1 cellular context compared by ENCODE assay signal in genomic region chr18:74976331-74976909, GRCh38.
TF ChIP-seq lines count a peak whose summit lies in the region.

No MANE protein-coding gene starts in this region.

TF ChIP-seq in HepG2, 621 proteins besides CTCF, POLR2A, EP300 and RAD21 (continued from another document):
- TF ChIP-seq ZNF3 (CRISPR knock-in tag; IDR thresholded peaks at IDR 0.05): no peak
- TF ChIP-seq, protein P1, sequence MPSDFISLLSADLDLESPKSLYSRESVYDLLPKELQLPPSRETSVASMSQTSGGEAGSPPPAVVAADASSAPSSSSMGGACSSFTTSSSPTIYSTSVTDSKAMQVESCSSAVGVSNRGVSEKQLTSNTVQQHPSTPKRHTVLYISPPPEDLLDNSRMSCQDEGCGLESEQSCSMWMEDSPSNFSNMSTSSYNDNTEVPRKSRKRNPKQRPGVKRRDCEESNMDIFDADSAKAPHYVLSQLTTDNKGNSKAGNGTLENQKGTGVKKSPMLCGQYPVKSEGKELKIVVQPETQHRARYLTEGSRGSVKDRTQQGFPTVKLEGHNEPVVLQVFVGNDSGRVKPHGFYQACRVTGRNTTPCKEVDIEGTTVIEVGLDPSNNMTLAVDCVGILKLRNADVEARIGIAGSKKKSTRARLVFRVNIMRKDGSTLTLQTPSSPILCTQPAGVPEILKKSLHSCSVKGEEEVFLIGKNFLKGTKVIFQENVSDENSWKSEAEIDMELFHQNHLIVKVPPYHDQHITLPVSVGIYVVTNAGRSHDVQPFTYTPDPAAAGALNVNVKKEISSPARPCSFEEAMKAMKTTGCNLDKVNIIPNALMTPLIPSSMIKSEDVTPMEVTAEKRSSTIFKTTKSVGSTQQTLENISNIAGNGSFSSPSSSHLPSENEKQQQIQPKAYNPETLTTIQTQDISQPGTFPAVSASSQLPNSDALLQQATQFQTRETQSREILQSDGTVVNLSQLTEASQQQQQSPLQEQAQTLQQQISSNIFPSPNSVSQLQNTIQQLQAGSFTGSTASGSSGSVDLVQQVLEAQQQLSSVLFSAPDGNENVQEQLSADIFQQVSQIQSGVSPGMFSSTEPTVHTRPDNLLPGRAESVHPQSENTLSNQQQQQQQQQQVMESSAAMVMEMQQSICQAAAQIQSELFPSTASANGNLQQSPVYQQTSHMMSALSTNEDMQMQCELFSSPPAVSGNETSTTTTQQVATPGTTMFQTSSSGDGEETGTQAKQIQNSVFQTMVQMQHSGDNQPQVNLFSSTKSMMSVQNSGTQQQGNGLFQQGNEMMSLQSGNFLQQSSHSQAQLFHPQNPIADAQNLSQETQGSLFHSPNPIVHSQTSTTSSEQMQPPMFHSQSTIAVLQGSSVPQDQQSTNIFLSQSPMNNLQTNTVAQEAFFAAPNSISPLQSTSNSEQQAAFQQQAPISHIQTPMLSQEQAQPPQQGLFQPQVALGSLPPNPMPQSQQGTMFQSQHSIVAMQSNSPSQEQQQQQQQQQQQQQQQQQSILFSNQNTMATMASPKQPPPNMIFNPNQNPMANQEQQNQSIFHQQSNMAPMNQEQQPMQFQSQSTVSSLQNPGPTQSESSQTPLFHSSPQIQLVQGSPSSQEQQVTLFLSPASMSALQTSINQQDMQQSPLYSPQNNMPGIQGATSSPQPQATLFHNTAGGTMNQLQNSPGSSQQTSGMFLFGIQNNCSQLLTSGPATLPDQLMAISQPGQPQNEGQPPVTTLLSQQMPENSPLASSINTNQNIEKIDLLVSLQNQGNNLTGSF (CRISPR knock-in tag; IDR thresholded peaks at IDR 0.05): no peak
- TF ChIP-seq SOX6 (IDR thresholded peaks at IDR 0.05): no peak
- no peak for TF ChIP-seq SOX6 (CRISPR knock-in tag; IDR thresholded peaks at IDR 0.05)
- no peak for TF ChIP-seq ZNF263 (CRISPR knock-in tag; IDR thresholded peaks at IDR 0.05)
